ENCODE assay signal across 19 cellular contexts in genomic region chr1:187396929-187397796, GRCh38.
"Had no signal": no experiment of that assay in that cellular context is flagged by ENCODE, and none has a peak within 500 bp of the region (broad histone marks: within the 10 kb centered on the region; RNA-seq: fewer than 3 reads in every experiment).

No MANE protein-coding gene starts in this region.

- H3K36me3 Mint-ChIP-seq: activated naive CD4-positive, alpha-beta T cell treated with anti-CD3 and anti-CD28 coated beads, Interleukin-2, amount 50 U/mL, for 24 hours; naive thymus-derived CD4-positive, alpha-beta T cell had no signal

- H3K27me3 ChIP-seq: adrenal gland, gastroesophageal sphincter, testis had no signal

- DNase-seq: activated CD4-positive, alpha-beta T cell treated with anti-CD3 and anti-CD28 coated beads, Interleukin-2, amount 10 ng/mL, durations not matched to agents 24 days and 14 days; activated CD4-positive, CD25-positive, alpha-beta regulatory T cell; activated CD8-positive, alpha-beta memory T cell treated with anti-CD3 and anti-CD28 coated beads, Interleukin-2, amount 50 U/mL, for 4 hours; activated CD8-positive, alpha-beta T cell treated with anti-CD3 and anti-CD28 coated beads, Interleukin-2, amount 10 ng/mL, durations not matched to agents 7 days and 5 days; activated effector memory CD4-positive, alpha-beta T cell treated with anti-CD3 and anti-CD28 coated beads, Interleukin-2, amount 50 U/mL, for 16 hours; activated T-cell treated with anti-CD3 and anti-CD28 coated beads, Interleukin-2, amount 50 U/mL, for 48 hours; adrenal gland; left colon; mucosa of descending colon; naive thymus-derived CD4-positive, alpha-beta T cell; nucleus accumbens; small intestine; T-helper 1 cell; T1000; testis had no signal

- H3K27ac ChIP-seq: adrenal gland, gastroesophageal sphincter, testis had no signal

- H3K4me1 ChIP-seq: adrenal gland, gastroesophageal sphincter, testis had no signal

- H3K4me3 Mint-ChIP-seq: activated CD4-positive, alpha-beta T cell treated with anti-CD3 and anti-CD28 coated beads, Interleukin-2, amount 10 ng/mL, durations not matched to agents 24 days and 14 days; activated CD8-positive, alpha-beta T cell treated with anti-CD3 and anti-CD28 coated beads, Interleukin-2, amount 10 ng/mL, durations not matched to agents 7 days and 5 days; activated naive CD4-positive, alpha-beta T cell treated with anti-CD3 and anti-CD28 coated beads, Interleukin-2, amount 50 U/mL, for 24 hours; naive thymus-derived CD4-positive, alpha-beta T cell; stimulated activated naive CD8-positive, alpha-beta T cell treated with anti-CD3 and anti-CD28 coated beads, Interleukin-15, Interleukin-2, amounts not matched to agents 100 ng/mL and 50 ng/mL, for 24 hours had no signal

- ATAC-seq: activated CD8-positive, alpha-beta T cell treated with anti-CD3 and anti-CD28 coated beads, Interleukin-2, amount 10 ng/mL, durations not matched to agents 7 days and 5 days; gastroesophageal sphincter; left colon; mucosa of descending colon; naive thymus-derived CD4-positive, alpha-beta T cell had no signal

- H3K4me1 Mint-ChIP-seq: activated CD4-positive, alpha-beta T cell treated with anti-CD3 and anti-CD28 coated beads, Interleukin-2, amount 10 ng/mL, durations not matched to agents 24 days and 14 days; activated naive CD4-positive, alpha-beta T cell treated with anti-CD3 and anti-CD28 coated beads, Interleukin-2, amount 50 U/mL, for 24 hours; naive thymus-derived CD4-positive, alpha-beta T cell had no signal

- H3K27ac Mint-ChIP-seq: activated CD4-positive, alpha-beta T cell treated with anti-CD3 and anti-CD28 coated beads, Interleukin-2, amount 10 ng/mL, durations not matched to agents 24 days and 14 days; activated CD8-positive, alpha-beta T cell treated with anti-CD3 and anti-CD28 coated beads, Interleukin-2, amount 10 ng/mL, durations not matched to agents 7 days and 5 days; activated naive CD4-positive, alpha-beta T cell treated with anti-CD3 and anti-CD28 coated beads, Interleukin-2, amount 50 U/mL, for 24 hours; naive thymus-derived CD4-positive, alpha-beta T cell; stimulated activated naive CD8-positive, alpha-beta T cell treated with anti-CD3 and anti-CD28 coated beads, Interleukin-15, Interleukin-2, amounts not matched to agents 100 ng/mL and 50 ng/mL, for 24 hours had no signal

- H3K27me3 Mint-ChIP-seq: activated CD4-positive, alpha-beta T cell treated with anti-CD3 and anti-CD28 coated beads, Interleukin-2, amount 10 ng/mL, durations not matched to agents 24 days and 14 days; activated naive CD4-positive, alpha-beta T cell treated with anti-CD3 and anti-CD28 coated beads, Interleukin-2, amount 50 U/mL, for 24 hours; naive thymus-derived CD4-positive, alpha-beta T cell; stimulated activated naive CD8-positive, alpha-beta T cell treated with anti-CD3 and anti-CD28 coated beads, Interleukin-15, Interleukin-2, amounts not matched to agents 100 ng/mL and 50 ng/mL, for 24 hours had no signal

- H3K4me3 ChIP-seq: adrenal gland, gastroesophageal sphincter, lung, mucosa of descending colon, testis had no signal

- H3K9me3 Mint-ChIP-seq: activated naive CD4-positive, alpha-beta T cell treated with anti-CD3 and anti-CD28 coated beads, Interleukin-2, amount 50 U/mL, for 24 hours had no signal

- H3K9me3 ChIP-seq: adrenal gland, testis had no signal

- H3K36me3 ChIP-seq: adrenal gland, gastroesophageal sphincter had no signal
